Comparison of ENCODE assay signal across 1 cellular context in genomic region chr1:204132718-204133117, GRCh38.
TF ChIP-seq lines count a peak whose summit lies in the region.

No MANE protein-coding gene starts in this region.

TF ChIP-seq in K562, 482 proteins besides CTCF, POLR2A, EP300 and RAD21:
- TF ChIP-seq E2F4 (CRISPR knock-in tag; IDR thresholded peaks at IDR 0.05; ENCODE audit: low read depth), result no peak
- TF ChIP-seq CEBPG (CRISPR knock-in tag; IDR thresholded peaks at IDR 0.05), result no peak
- TF ChIP-seq CEBPG (tag; conservative IDR thresholded peaks at IDR 0.05 in 1 of 2, IDR thresholded peaks at IDR 0.05 in 1 of 2), result peak; percentile 54 to 56
- no peak for TF ChIP-seq AFF1 (IDR thresholded peaks at IDR 0.05; ENCODE audit: low read depth in 1 of 2, partially characterized antibody in 2 of 2)
- no peak for TF ChIP-seq SMARCE1 (IDR thresholded peaks at IDR 0.05)
- TF ChIP-seq XRCC5 (IDR thresholded peaks at IDR 0.05; ENCODE audit: low read depth, low read length), result no peak
- no peak for TF ChIP-seq TGIF2 (CRISPR knock-in tag; IDR thresholded peaks at IDR 0.05)
- no peak for TF ChIP-seq ARID2 (IDR thresholded peaks at IDR 0.05)
- TF ChIP-seq THRAP3 (IDR thresholded peaks at IDR 0.05; ENCODE audit: borderline replicate concordance), result no peak
- no peak for TF ChIP-seq CHD4 (IDR thresholded peaks at IDR 0.05; ENCODE audit: insufficient read depth, insufficient replicate concordance, low read depth, low read length, poor library complexity, severe bottlenecking)
- TF ChIP-seq CEBPB (tag; IDR thresholded peaks at IDR 0.05), result peak; percentile 56; the same call in 1 of the 2 replicates
- no peak for TF ChIP-seq NR2C1 (IDR thresholded peaks at IDR 0.05)
- no peak for TF ChIP-seq NR2C1 (tag; IDR thresholded peaks at IDR 0.05)
- TF ChIP-seq DNMT1 (IDR thresholded peaks at IDR 0.05), result no peak
- TF ChIP-seq RFX1 (IDR thresholded peaks at IDR 0.05), result no peak
- TF ChIP-seq ZC3H11A (IDR thresholded peaks at IDR 0.05; ENCODE audit: low read depth, low read length), result no peak
- TF ChIP-seq C11orf30 (IDR thresholded peaks at IDR 0.05; ENCODE audit: low read depth), result no peak
